19 cellular contexts compared by ENCODE assay signal in the genomic region with DNA sequence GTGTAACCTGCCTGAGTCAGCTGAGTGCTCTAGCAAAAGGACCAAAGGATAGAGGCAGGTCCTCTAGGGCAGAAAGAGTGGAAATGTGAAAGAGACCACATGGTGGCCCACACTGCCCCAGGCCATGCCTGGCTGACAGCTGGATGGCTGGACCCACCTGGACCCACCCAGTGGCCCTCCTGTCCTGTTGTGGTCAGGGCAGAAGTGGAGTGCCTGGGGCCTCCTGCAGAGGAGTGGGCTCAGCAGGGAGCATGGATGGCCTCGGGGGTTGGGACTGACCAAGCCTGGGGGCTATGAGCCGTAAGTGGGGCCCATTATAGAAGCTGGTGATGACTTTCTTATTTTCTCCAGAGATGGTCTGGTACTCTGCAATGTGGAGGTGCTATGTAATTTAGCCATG. TPM values are rescaled to one million over a fixed set of nuclear protein-coding genes. Genes with fewer than 3 reads are reported as not detected.
DNase-seq lines count a peak whose midpoint lies in the region; ATAC-seq and TF ChIP-seq lines count a peak whose summit lies in the region.
"Had no signal": no experiment of that assay in that cellular context is flagged by ENCODE, and none has a peak within 500 bp of the region (broad histone marks: within the 10 kb centered on the region; RNA-seq: fewer than 3 reads in every experiment).

No MANE protein-coding gene starts in this region.

- peak overlapping the region; percentile 46 for H2BK12ac ChIP-seq in neuronal stem cell (ENCODE audit: low read length)

- no peaks in the 10 kb centered on the region for H3K9me3 Mint-ChIP-seq in activated CD8-positive, alpha-beta T cell treated with anti-CD3 and anti-CD28 coated beads, Interleukin-2, amount 10 ng/mL, durations not matched to agents 7 days and 5 days (ENCODE audit: insufficient read depth)
- H3K9me3 Mint-ChIP-seq in activated CD8-positive, alpha-beta T cell treated with anti-CD3 and anti-CD28 coated beads for 36 hours = no peaks in the 10 kb centered on the region
- no peaks in the 10 kb centered on the region for H3K9me3 Mint-ChIP-seq in dendritic cell treated with granulocyte-macrophage colony-stimulating factor and Interleukin-4, amounts not matched to agents 40 ng/mL and 50 ng/mL, for 4 days
- H3K9me3 Mint-ChIP-seq: H9 had no signal

- H3K4me2 ChIP-seq in neuronal stem cell (ENCODE audit: insufficient read depth, low read length, poor library complexity, severe bottlenecking) = no peak overlapping the region

- POLR2A ChIA-PET in activated CD8-positive, alpha-beta T cell treated with anti-CD3 and anti-CD28 coated beads, Interleukin-2, amount 10 ng/mL, durations not matched to agents 7 days and 5 days (lab: Charles Lee) = no interaction called here
- POLR2A ChIA-PET in activated CD8-positive, alpha-beta T cell treated with anti-CD3 and anti-CD28 coated beads for 36 hours (lab: Charles Lee) = interaction anchor here (1.4 kb wide), 1 partner anchor 55 kb away, joined by 3 read pairs; a partner anchor contains a TSS

- H3K18ac ChIP-seq in neuronal stem cell (ENCODE audit: low read length) = no peak overlapping the region

- peaks cover 2 to 37% of the 10 kb centered on the region in 2 donors for H3K36me3 ChIP-seq in neuronal stem cell (replicated peaks in 1 of 2; ENCODE audit: control insufficient read depth in 2 of 2, insufficient read depth in 2 of 2, low read length in 2 of 2)
- H3K36me3 ChIP-seq in vagina = no peaks in the 10 kb centered on the region
- H3K36me3 ChIP-seq: SJSA1 had no signal

- H3K9ac ChIP-seq in neuronal stem cell (ENCODE audit: low read depth, low read length, poor library complexity) = no peak overlapping the region
- H3K9ac ChIP-seq: BLaER1 treated with 17β-estradiol and CSF1 and Interleukin-3, amounts not matched to agents 10 nM and 100 nM had no signal

- H3K4me3 Mint-ChIP-seq in activated CD8-positive, alpha-beta T cell treated with anti-CD3 and anti-CD28 coated beads, Interleukin-2, amount 10 ng/mL, durations not matched to agents 7 days and 5 days = no peak overlapping the region
- no peak overlapping the region for H3K4me3 Mint-ChIP-seq in activated CD8-positive, alpha-beta T cell treated with anti-CD3 and anti-CD28 coated beads for 36 hours
- H3K4me3 Mint-ChIP-seq in dendritic cell treated with granulocyte-macrophage colony-stimulating factor and Interleukin-4, amounts not matched to agents 40 ng/mL and 50 ng/mL, for 4 days = no peak overlapping the region
- H3K4me3 Mint-ChIP-seq: H9 had no signal

- no peaks in the 10 kb centered on the region for H3K27me3 Mint-ChIP-seq in activated CD8-positive, alpha-beta T cell treated with anti-CD3 and anti-CD28 coated beads, Interleukin-2, amount 10 ng/mL, durations not matched to agents 7 days and 5 days (ENCODE audit: low read depth)
- no peaks in the 10 kb centered on the region for H3K27me3 Mint-ChIP-seq in activated CD8-positive, alpha-beta T cell treated with anti-CD3 and anti-CD28 coated beads for 36 hours
- H3K27me3 Mint-ChIP-seq in dendritic cell treated with granulocyte-macrophage colony-stimulating factor and Interleukin-4, amounts not matched to agents 40 ng/mL and 50 ng/mL, for 4 days = no peaks in the 10 kb centered on the region

- no peaks in the 10 kb centered on the region for H3K9me3 ChIP-seq in neuronal stem cell (replicated peaks in 1 of 2; ENCODE audit: control insufficient read depth in 2 of 2, insufficient read depth in 1 of 2, low read depth in 1 of 2, low read length in 2 of 2)
- H3K9me3 ChIP-seq in vagina = no peaks in the 10 kb centered on the region
- H3K9me3 ChIP-seq: SJSA1 had no signal

- no peak overlapping the region for H3K27ac ChIP-seq in neuronal stem cell (replicated peaks; ENCODE audit: low read length)
- peak overlapping the region; percentile 2 for H3K27ac ChIP-seq in vagina
- H3K27ac ChIP-seq: SJSA1 had no signal

- H2BK120ac ChIP-seq in neuronal stem cell (ENCODE audit: low read depth, low read length) = no peak overlapping the region

- H3K4ac ChIP-seq in neuronal stem cell (ENCODE audit: low read length) = no peak overlapping the region

- peaks cover 32% of the 10 kb centered on the region for H3K36me3 Mint-ChIP-seq in activated CD8-positive, alpha-beta T cell treated with anti-CD3 and anti-CD28 coated beads, Interleukin-2, amount 10 ng/mL, durations not matched to agents 7 days and 5 days (ENCODE audit: low read depth)
- H3K36me3 Mint-ChIP-seq in activated CD8-positive, alpha-beta T cell treated with anti-CD3 and anti-CD28 coated beads for 36 hours (ENCODE audit: low read depth) = peaks cover 33% of the 10 kb centered on the region
- H3K36me3 Mint-ChIP-seq in dendritic cell treated with granulocyte-macrophage colony-stimulating factor and Interleukin-4, amounts not matched to agents 40 ng/mL and 50 ng/mL, for 4 days (ENCODE audit: low read depth) = peaks cover 36% of the 10 kb centered on the region

- TF ChIP-seq CTCF in activated CD8-positive, alpha-beta T cell treated with anti-CD3 and anti-CD28 coated beads for 36 hours (IDR thresholded peaks at IDR 0.05) = no peak
- TF ChIP-seq CTCF in vagina (IDR thresholded peaks at IDR 0.05) = no peak

- peak overlapping the region; percentile 0 for H3K27ac Mint-ChIP-seq in activated CD8-positive, alpha-beta T cell treated with anti-CD3 and anti-CD28 coated beads, Interleukin-2, amount 10 ng/mL, durations not matched to agents 7 days and 5 days
- H3K27ac Mint-ChIP-seq in activated CD8-positive, alpha-beta T cell treated with anti-CD3 and anti-CD28 coated beads for 36 hours = no peak overlapping the region
- peak overlapping the region; percentile 18 for H3K27ac Mint-ChIP-seq in dendritic cell treated with granulocyte-macrophage colony-stimulating factor and Interleukin-4, amounts not matched to agents 40 ng/mL and 50 ng/mL, for 4 days

- CTCF ChIA-PET in activated CD8-positive, alpha-beta T cell treated with anti-CD3 and anti-CD28 coated beads, Interleukin-2, amount 10 ng/mL, durations not matched to agents 7 days and 5 days (lab: Charles Lee) = interaction anchor here (3.4 kb wide), 1 partner anchor 57 kb away, joined by 14 read pairs; no protein-coding TSS in a partner anchor
- CTCF ChIA-PET in activated CD8-positive, alpha-beta T cell treated with anti-CD3 and anti-CD28 coated beads for 36 hours (lab: Charles Lee) = interaction anchor here (1.0 kb wide), 1 partner anchor 57 kb away, joined by 3 read pairs; no protein-coding TSS in a partner anchor

- H3K14ac ChIP-seq in neuronal stem cell (ENCODE audit: low read length) = peak overlapping the region; percentile 75

- WGBS in neuronal stem cell (ENCODE audit: extremely low coverage in 2 of 2, insufficient read length in 2 of 2, insufficient replicate concordance in 1 of 2), 2 donors = no CpG with 5 or more reads among the region's 2 CpGs

- H2BK15ac ChIP-seq in neuronal stem cell (ENCODE audit: low read length) = no peak overlapping the region

- H3K23ac ChIP-seq in neuronal stem cell (ENCODE audit: low read depth, low read length, poor library complexity) = no peak overlapping the region

- no peak overlapping the region for H2BK5ac ChIP-seq in neuronal stem cell (ENCODE audit: low read length)

- no peak for DNase-seq in activated CD8-positive, alpha-beta T cell treated with anti-CD3 and anti-CD28 coated beads, Interleukin-2, amount 10 ng/mL, durations not matched to agents 7 days and 5 days
- DNase-seq in activated CD8-positive, alpha-beta T cell treated with anti-CD3 and anti-CD28 coated beads for 36 hours = no peak
- DNase-seq in neuronal stem cell (ENCODE audit: low spot score) (no peak), vagina (ENCODE audit: extremely low spot score in 2 of 2) (no peak), cerebellar nuclear complex (lab: John Stamatoyannopoulos, UW) (no peak)
- no peak for DNase-seq in stimulated activated CD4-positive, alpha-beta T cell treated with anti-CD3 and anti-CD28 coated beads, Interleukin-2, amount 100 ng/mL, for 48 hours
- DNase-seq: DMS 273 treated with DMSO at 0.1 percent for 48 hours, GF-D8, H9, NCI-H1417, NCI-H2081 treated with DMSO at 0.1 percent for 48 hours, NCI-H510A, NCI-H774, PC-3 had no signal

- ATAC-seq in activated CD8-positive, alpha-beta T cell treated with anti-CD3 and anti-CD28 coated beads, Interleukin-2, amount 10 ng/mL, durations not matched to agents 7 days and 5 days = no peak
- no peak for ATAC-seq in activated CD8-positive, alpha-beta T cell treated with anti-CD3 and anti-CD28 coated beads for 36 hours
- ATAC-seq in GM19463 (IDR thresholded peaks at IDR 0.05; ENCODE audit: unreplicated experiment) = no peak
- ATAC-seq: PC-3 had no signal

- peaks cover 31% of the 10 kb centered on the region for H3K4me1 Mint-ChIP-seq in activated CD8-positive, alpha-beta T cell treated with anti-CD3 and anti-CD28 coated beads, Interleukin-2, amount 10 ng/mL, durations not matched to agents 7 days and 5 days (ENCODE audit: low read depth)
- H3K4me1 Mint-ChIP-seq in activated CD8-positive, alpha-beta T cell treated with anti-CD3 and anti-CD28 coated beads for 36 hours (ENCODE audit: low read depth) = peaks cover 57% of the 10 kb centered on the region
- peaks cover 89% of the 10 kb centered on the region for H3K4me1 Mint-ChIP-seq in dendritic cell treated with granulocyte-macrophage colony-stimulating factor and Interleukin-4, amounts not matched to agents 40 ng/mL and 50 ng/mL, for 4 days (ENCODE audit: low read depth)

- H3K4me3 ChIP-seq in neuronal stem cell (ENCODE audit: low read length in 2 of 2) (no peak overlapping the region), vagina (no peak overlapping the region)
- H3K4me3 ChIP-seq: BLaER1 treated with 17β-estradiol and CSF1 and Interleukin-3, amounts not matched to agents 10 nM and 100 nM; K562; SJSA1 had no signal

- peaks cover 2% of the 10 kb centered on the region for H3K79me1 ChIP-seq in neuronal stem cell (ENCODE audit: low read depth, low read length)

- H3K27me3 ChIP-seq in neuronal stem cell (ENCODE audit: control insufficient read depth in 3 of 3, insufficient read depth in 3 of 3, low read depth in 1 of 3, low read length in 3 of 3) (peaks cover 0 to 2% (median 0%) of the 10 kb centered on the region in 3 experiments), vagina (no peaks in the 10 kb centered on the region)
- H3K27me3 ChIP-seq: BLaER1 treated with 17β-estradiol and CSF1 and Interleukin-3, amounts not matched to agents 10 nM and 100 nM; SJSA1 had no signal

- H4K8ac ChIP-seq in neuronal stem cell (ENCODE audit: low read depth, low read length) = no peak overlapping the region

- no peak overlapping the region for H2AFZ ChIP-seq in neuronal stem cell (ENCODE audit: low read length)

- H2AK5ac ChIP-seq in neuronal stem cell (ENCODE audit: low read depth, low read length) = no peak overlapping the region

- H3K4me1 ChIP-seq in neuronal stem cell (ENCODE audit: control insufficient read depth in 2 of 2, insufficient read depth in 1 of 2, low read depth in 1 of 2, low read length in 2 of 2) (peaks cover 0 to 3% of the 10 kb centered on the region in 2 donors), vagina (peaks cover 18% of the 10 kb centered on the region)

- TF ChIP-seq POLR2A in vagina (IDR thresholded peaks at IDR 0.05) = no peak

- H4K91ac ChIP-seq in neuronal stem cell (ENCODE audit: low read depth, low read length, poor library complexity) = no peak overlapping the region

- intact Hi-C loops in activated CD8-positive, alpha-beta T cell treated with anti-CD3 and anti-CD28 coated beads for 36 hours (cut with micrococcal nuclease) = no loop called here
- intact Hi-C loops in dendritic cell treated with granulocyte-macrophage colony-stimulating factor and Interleukin-4, amounts not matched to agents 40 ng/mL and 50 ng/mL, for 4 days (cut with micrococcal nuclease) = no loop called here
- intact Hi-C loops in vagina (cut with DNase I) = no loop called here

RNA-seq across cellular contexts. Expression of a gene that starts 55.7 kb away (rescaled TPM):
- 10 to 100 TPM; 35.1 to 36.5 TPM for total RNA-seq in activated CD8-positive, alpha-beta T cell treated with anti-CD3 and anti-CD28 coated beads, Interleukin-2, amount 10 ng/mL, durations not matched to agents 7 days and 5 days
- total RNA-seq in activated CD8-positive, alpha-beta T cell treated with anti-CD3 and anti-CD28 coated beads for 36 hours = 10 to 100 TPM; 32.8 to 36.4 TPM
- polyA plus RNA-seq in neuronal stem cell (2013, experiment 1 of 2) = 28.8 TPM
- 29.5 TPM for polyA plus RNA-seq in neuronal stem cell (2013, experiment 2 of 2)
- 41.5 TPM for total RNA-seq in vagina

RNA-seq across cellular contexts. Expression of a gene that starts 57.6 kb away (rescaled TPM):
- 100 to 1,000 TPM; 139 to 141 TPM for total RNA-seq in activated CD8-positive, alpha-beta T cell treated with anti-CD3 and anti-CD28 coated beads, Interleukin-2, amount 10 ng/mL, durations not matched to agents 7 days and 5 days
- 100 to 1,000 TPM; 121 to 125 TPM for total RNA-seq in activated CD8-positive, alpha-beta T cell treated with anti-CD3 and anti-CD28 coated beads for 36 hours
- 24.0 TPM for polyA plus RNA-seq in neuronal stem cell (2013, experiment 1 of 2)
- polyA plus RNA-seq in neuronal stem cell (2013, experiment 2 of 2) = 23.7 TPM
- total RNA-seq in vagina = 98.2 TPM
